ENCODE assay signal across 12 cellular contexts in the genomic region with DNA sequence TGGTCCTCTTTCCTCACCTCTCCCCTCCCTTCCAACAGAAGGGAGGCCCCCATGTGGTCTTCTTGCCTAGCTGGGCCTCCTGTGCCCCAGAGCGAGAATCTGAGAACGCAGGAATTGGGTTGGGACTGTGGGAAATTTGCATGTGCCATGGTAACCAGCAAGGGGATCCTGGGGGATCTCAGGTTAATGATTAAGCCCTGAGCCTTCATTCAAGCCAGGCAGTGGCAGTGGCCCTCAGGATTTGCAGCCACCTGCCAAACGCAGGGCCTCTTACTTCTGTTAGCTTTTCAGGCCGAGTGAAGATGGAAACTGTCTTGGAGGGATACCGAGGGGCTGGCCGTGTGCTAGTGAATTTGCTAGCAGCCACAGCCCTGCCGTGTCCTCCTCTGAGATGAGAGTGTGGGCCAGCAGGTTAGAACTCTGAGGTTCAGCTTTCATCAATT. TPM values are rescaled to one million over a fixed set of nuclear protein-coding genes. Genes with fewer than 3 reads are reported as not detected.
DNase-seq lines count a peak whose midpoint lies in the region; ATAC-seq, FAIRE-seq and TF ChIP-seq lines count a peak whose summit lies in the region.
"Had no signal": no experiment of that assay in that cellular context is flagged by ENCODE, and none has a peak within 500 bp of the region (broad histone marks: within the 10 kb centered on the region; RNA-seq: fewer than 3 reads in every experiment).

No MANE protein-coding gene starts in this region.

- 40% methylated on average over 7 of the region's 7 CpGs for WGBS in K562 (ENCODE audit: insufficient coverage, low coverage, missing lambda C conversion rate)
- 14 to 17% methylated on average over 7 of the region's 7 CpGs for WGBS in pancreas, 2 donors
- WGBS in heart left ventricle, 4 donors, result 95 to 97% (median 96%) methylated on average over 6 to 7 of the region's 7 CpGs

- H3K27me3 ChIP-seq in K562 (ENCODE audit: control insufficient read depth in 2 of 2, insufficient read depth in 2 of 2, low read length in 2 of 2) (no peaks in the 10 kb centered on the region), pancreas (no peaks in the 10 kb centered on the region), heart left ventricle (no peaks in the 10 kb centered on the region)

- no peak for TF ChIP-seq POLR2A in K562 (conservative IDR thresholded peaks at IDR 0.05)
- TF ChIP-seq POLR2A in heart left ventricle (IDR thresholded peaks at IDR 0.05), result no peak

- peak overlapping the region; percentile 34 for H3K4me2 ChIP-seq in K562 (ENCODE audit: insufficient read depth, low read length)

- H3K27ac ChIP-seq in K562 (ENCODE audit: extremely low read depth, low read depth, low read length) (no peak overlapping the region), pancreas (peak overlapping the region; percentile 79 to 97 (median 93)), heart left ventricle (no peak overlapping the region)

- no peaks in the 10 kb centered on the region; the same call in 1 of the 2 replicates for H4K20me1 ChIP-seq in K562 (replicated peaks; ENCODE audit: control insufficient read depth, insufficient read depth, low read length)

- POLR2A ChIA-PET in K562 (lab: Yijun Ruan, JAX), result interaction anchor here (0.7 to 1.7 kb wide), 10 partner anchors 8 to 260 kb away, joined by 3 to 5 read pairs (median 4); no protein-coding TSS in a partner anchor

- ATAC-seq in HG02610 (IDR thresholded peaks at IDR 0.05; ENCODE audit: unreplicated experiment) (peak; percentile 47), K562 (0 out of 3 replicates have a peak, but pooled peaks have one; percentile 4), pancreas (peak; percentile 61 to 77 (median 72)), heart left ventricle (no peak), GM21825 (IDR thresholded peaks at IDR 0.05; ENCODE audit: unreplicated experiment) (no peak)

- H3K9me3 ChIP-seq in K562 (replicated peaks; ENCODE audit: control insufficient read depth, insufficient read depth, low read depth, low read length) (peaks cover 5% of the 10 kb centered on the region; the same call in 1 of the 2 replicates), pancreas (no peaks in the 10 kb centered on the region), heart left ventricle (peaks cover 0 to 4% (median 0%) of the 10 kb centered on the region in 12 donors)

- H3K9me1 ChIP-seq in K562 (ENCODE audit: control insufficient read depth, insufficient read depth, low read length), result no peaks in the 10 kb centered on the region

- no TSS peak for BruUV-seq in K562 (replicated peaks; lab: Mats Ljungman, UMichigan)

- H3K9ac ChIP-seq in K562 (ENCODE audit: insufficient read depth in 1 of 2, low read depth in 2 of 2, low read length in 2 of 2), result peak overlapping the region in 1 of 2 experiments; percentile 83; a peak in 2 of 4 replicates

- no peak for TF ChIP-seq EP300 in K562 (IDR thresholded peaks at IDR 0.05; ENCODE audit: low read length)

- H3K4me3 ChIP-seq in K562 (no peak overlapping the region), pancreas (peak overlapping the region; percentile 7 to 60 (median 42)), heart left ventricle (no peak overlapping the region)

- H2AFZ ChIP-seq in K562 (ENCODE audit: low read depth, low read length), result no peak overlapping the region

- no peak for TF ChIP-seq RAD21 in K562 (CRISPR knock-in tag; conservative IDR thresholded peaks at IDR 0.05 in 1 of 2, IDR thresholded peaks at IDR 0.05 in 1 of 2)

- intact Hi-C loops in K562 (cut with micrococcal nuclease) (loop anchor here (2.0 to 10.0 kb wide), 2 partner anchors 78 to 106 kb away; no protein-coding TSS in a partner anchor), pancreas (cut with DNase I) (no loop called here), heart left ventricle (cut with DNase I) (loop anchor here in 4 of 10 donors (5.0 to 10.0 kb wide), 4 partner anchors 52 to 98 kb away; no protein-coding TSS in a partner anchor)

- DNase-seq in GM18507 (ENCODE audit: extremely low spot score, insufficient read length, low read depth) (no peak), K562 (ENCODE audit: extremely low read depth in 1 of 4, low spot score in 3 of 4) (no peak), pancreas (peak in 5 of 6 donors; percentile 74 to 87 (median 86)), heart left ventricle (no peak), AG20443 (ENCODE audit: low spot score) (no peak), cortex of kidney (lab: John Stamatoyannopoulos, UW) (no peak)
- DNase-seq: activated naive CD4-positive, alpha-beta T cell treated with anti-CD3 and anti-CD28 coated beads for 36 hours; DMS153; effector CD8-positive, alpha-beta T cell had no signal

- peaks cover 32 to 48% of the 10 kb centered on the region in 2 experiments for H3K4me1 ChIP-seq in K562 (replicated peaks in 1 of 2; ENCODE audit: control insufficient read depth in 2 of 2, insufficient read depth in 2 of 2, low read length in 2 of 2)
- H3K4me1 ChIP-seq in pancreas, result peaks cover 33 to 60% (median 57%) of the 10 kb centered on the region in 3 donors
- H3K4me1 ChIP-seq in heart left ventricle, result peaks cover 0 to 28% (median 11%) of the 10 kb centered on the region in 12 donors

- H3K36me3 ChIP-seq in K562 (ENCODE audit: control insufficient read depth, insufficient read depth, low read length), result peaks cover 8% of the 10 kb centered on the region; the same call in 2 of the 3 replicates
- no peaks in the 10 kb centered on the region for H3K36me3 ChIP-seq in pancreas
- no peaks in the 10 kb centered on the region for H3K36me3 ChIP-seq in heart left ventricle

- FAIRE-seq in GM18507 (lab: Jason Lieb, UNC) (peak; percentile 81), K562 (lab: Jason Lieb, UNC) (no peak), pancreas (lab: Jason Lieb, UNC) (no peak)
- FAIRE-seq: TTC549 had no signal

- peaks cover 87% of the 10 kb centered on the region for H3K79me2 ChIP-seq in K562 (ENCODE audit: control insufficient read depth, insufficient read depth, low read length)

- CTCF ChIA-PET in K562 (lab: Yijun Ruan, JAX; ENCODE audit: low intra/inter-chr PET ratio), result no interaction called here

- no peak for TF ChIP-seq CTCF in K562 (IDR thresholded peaks at IDR 0.05 in 2 of 3, conservative IDR thresholded peaks at IDR 0.05 in 1 of 3; ENCODE audit: insufficient read depth in 2 of 3, low read depth in 1 of 3, low read length in 3 of 3)
- no peak for TF ChIP-seq CTCF in pancreas (IDR thresholded peaks at IDR 0.05)
- no peak for TF ChIP-seq CTCF in heart left ventricle (IDR thresholded peaks at IDR 0.05)

- in situ Hi-C loops in K562 (cut with MboI), result no loop called here

TF ChIP-seq in K562, 482 proteins besides CTCF, POLR2A, EP300 and RAD21:
- TF ChIP-seq, protein P1, sequence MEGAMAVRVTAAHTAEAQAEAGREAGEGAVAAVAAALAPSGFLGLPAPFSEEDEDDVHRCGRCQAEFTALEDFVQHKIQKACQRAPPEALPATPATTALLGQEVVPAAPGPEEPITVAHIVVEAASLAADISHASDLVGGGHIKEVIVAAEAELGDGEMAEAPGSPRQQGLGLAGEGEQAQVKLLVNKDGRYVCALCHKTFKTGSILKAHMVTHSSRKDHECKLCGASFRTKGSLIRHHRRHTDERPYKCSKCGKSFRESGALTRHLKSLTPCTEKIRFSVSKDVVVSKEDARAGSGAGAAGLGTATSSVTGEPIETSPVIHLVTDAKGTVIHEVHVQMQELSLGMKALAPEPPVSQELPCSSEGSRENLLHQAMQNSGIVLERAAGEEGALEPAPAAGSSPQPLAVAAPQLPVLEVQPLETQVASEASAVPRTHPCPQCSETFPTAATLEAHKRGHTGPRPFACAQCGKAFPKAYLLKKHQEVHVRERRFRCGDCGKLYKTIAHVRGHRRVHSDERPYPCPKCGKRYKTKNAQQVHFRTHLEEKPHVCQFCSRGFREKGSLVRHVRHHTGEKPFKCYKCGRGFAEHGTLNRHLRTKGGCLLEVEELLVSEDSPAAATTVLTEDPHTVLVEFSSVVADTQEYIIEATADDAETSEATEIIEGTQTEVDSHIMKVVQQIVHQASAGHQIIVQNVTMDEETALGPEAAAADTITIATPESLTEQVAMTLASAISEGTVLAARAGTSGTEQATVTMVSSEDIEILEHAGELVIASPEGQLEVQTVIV (CRISPR knock-in tag; IDR thresholded peaks at IDR 0.05; ENCODE audit: borderline replicate concordance), result no peak
- TF ChIP-seq MIER1 (IDR thresholded peaks at IDR 0.05; ENCODE audit: low read depth) (no peak), FOXP1 (CRISPR knock-in tag; IDR thresholded peaks at IDR 0.05) (no peak)
- TF ChIP-seq, protein P2, sequence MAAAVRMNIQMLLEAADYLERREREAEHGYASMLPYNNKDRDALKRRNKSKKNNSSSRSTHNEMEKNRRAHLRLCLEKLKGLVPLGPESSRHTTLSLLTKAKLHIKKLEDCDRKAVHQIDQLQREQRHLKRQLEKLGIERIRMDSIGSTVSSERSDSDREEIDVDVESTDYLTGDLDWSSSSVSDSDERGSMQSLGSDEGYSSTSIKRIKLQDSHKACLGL (CRISPR knock-in tag; IDR thresholded peaks at IDR 0.05; ENCODE audit: borderline replicate concordance, poor library complexity, severe bottlenecking), result no peak
TF ChIP-seq in K562: peak in this region for 0.

RNA-seq across cellular contexts. Expression of a gene that starts 40.3 kb away (rescaled TPM):
- 221 and 371 TPM in 2 replicates for total RNA-seq in K562 (2011; cell fraction: chromatin; rRNA removed; ENCODE audit: low replicate concordance)
- total RNA-seq in K562 (2011; cell fraction: nucleolus; rRNA removed), result 168 and 203 TPM in 2 replicates
- total RNA-seq in K562 (2011; cell fraction: nucleoplasm; rRNA removed), result 226 and 236 TPM in 2 replicates
- total RNA-seq in K562 (2014; rRNA removed), result 17.8 and 18.2 TPM in 2 replicates
- total RNA-seq in K562 (2014; rRNA removed; fragmentation: Illumina TruSeq; extraction: Trizol), result 14.7 and 18.4 TPM in 2 replicates
- 9.6 and 10.9 TPM in 2 replicates for total RNA-seq in K562 (2015; rRNA removed; fragmentation: Illumina TruSeq; extraction: Trizol)
- total RNA-seq in K562 (2021), result 48.0 and 51.7 TPM in 2 replicates
- 16.4 and 20.2 TPM in 2 replicates for polyA plus RNA-seq in K562 (2011; rRNA removed)
- polyA plus RNA-seq in K562 (2011; cell fraction: cytosol; rRNA removed), result 9.1 and 16.1 TPM in 2 replicates
- polyA plus RNA-seq in K562 (2011; cell fraction: nucleus; rRNA removed), result 52.3 and 120 TPM in 2 replicates
- 27.7 and 56.2 TPM in 2 replicates for polyA plus RNA-seq in K562 (2012)
- 36.9 and 38.0 TPM in 2 replicates for polyA plus RNA-seq in K562 (2014; fragmentation: Illumina TruSeq; extraction: Trizol)
- polyA plus RNA-seq in K562 (2014; fragmentation: Nextera tagmentation; extraction: Ambion mirVana), result 1 to 10 TPM; 1.4 TPM
- 29.4 and 33.6 TPM in 2 replicates for polyA plus RNA-seq in K562 (2014; rRNA removed)
- polyA minus RNA-seq in K562 (2011; rRNA and poly(A)+ RNA removed), result 19.1 and 30.3 TPM in 2 replicates
- polyA minus RNA-seq in K562 (2011; cell fraction: cytosol; rRNA and poly(A)+ RNA removed), result 12.2 and 19.3 TPM in 2 replicates
- 31.8 and 39.9 TPM in 2 replicates for polyA minus RNA-seq in K562 (2011; cell fraction: nucleus; rRNA and poly(A)+ RNA removed)
- total RNA-seq in pancreas, result 100 to 1,000 TPM in 4 of 6 donors, 10 to 100 TPM in 2; 68.2 to 134 (median 103) TPM
- 100 to 1,000 TPM in 1 of 2 donors, 10 to 100 TPM in 1; 98.3 to 139 TPM for polyA plus RNA-seq in pancreas
- total RNA-seq in heart left ventricle, result 10 to 100 TPM in 3 of 9 donors, 1 to 10 TPM in 6; 6.1 to 31.1 (median 7.5) TPM
- 1 to 10 TPM; 6.3 to 8.0 TPM for polyA plus RNA-seq in heart left ventricle

Comparison
In these comparisons a context has a peak if more than half of its experiments do, and no peak if none do; other contexts are left out.
1. DNase-seq: peak in pancreas (5 of 6); none in GM18507 (single experiment), K562 (0 of 4), heart left ventricle (0 of 5), AG20443 (single experiment) and cortex of kidney (single experiment).
2. ATAC-seq: peak in HG02610 (single experiment), K562 (single experiment) and pancreas (4 of 4); none in heart left ventricle (0 of 4) and GM21825 (single experiment).
3. H3K27ac ChIP-seq: peak in pancreas (4 of 4); none in K562 (single experiment) and heart left ventricle (0 of 12).
4. H3K4me3 ChIP-seq: peak in pancreas (4 of 4); none in K562 (single experiment) and heart left ventricle (0 of 12).